Comparison of ENCODE assay signal across 9 cellular contexts in the genomic region with DNA sequence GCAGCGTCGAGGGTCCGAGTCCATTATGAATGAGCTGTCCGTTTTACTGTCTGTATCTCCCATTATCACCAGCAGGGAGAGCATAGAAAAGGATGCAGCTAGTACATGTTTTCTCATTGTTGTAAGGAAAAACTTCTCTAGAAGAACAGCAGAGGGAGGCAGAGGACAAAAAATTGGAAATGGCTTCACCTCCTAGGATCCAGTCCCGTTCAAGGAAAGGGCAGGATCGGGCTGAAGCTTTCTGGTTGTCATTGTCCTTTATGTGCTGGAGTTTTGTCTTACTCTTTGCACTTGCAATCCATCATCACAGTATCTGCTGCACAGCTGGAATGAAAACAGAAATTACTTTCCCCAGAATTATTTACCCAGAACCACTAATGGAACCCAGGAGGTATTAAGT. TPM values are rescaled to one million over a fixed set of nuclear protein-coding genes. Genes with fewer than 3 reads are reported as not detected.
A peak's percentile ranks its signal among the peaks of the same experiment; 100 is the strongest.
DNase-seq lines count a peak whose midpoint lies in the region; ATAC-seq and TF ChIP-seq lines count a peak whose summit lies in the region.
"Had no signal": no experiment of that assay in that cellular context is flagged by ENCODE, and none has a peak within 500 bp of the region (broad histone marks: within the 10 kb centered on the region; RNA-seq: fewer than 3 reads in every experiment).

No MANE protein-coding gene starts in this region.

- H3K27ac ChIP-seq in OCI-LY7 (ENCODE audit: low read depth, low read length, poor library complexity, severe bottlenecking) (no peak overlapping the region), suprapubic skin (no peak overlapping the region)

- H2AFZ ChIP-seq in OCI-LY7 (ENCODE audit: low read length) = no peak overlapping the region

- CTCF ChIA-PET in OCI-LY7 (lab: Charles Lee; ENCODE audit: unreplicated experiment) = no interaction called here

- DNase-seq in COR-L47 (lab: John Stamatoyannopoulos, UW) (peak; percentile 53), GM19238 (ENCODE audit: insufficient read length, low spot score) (peak; percentile 5), Kasumi-1 (lab: John Stamatoyannopoulos, UW) (peak; percentile 80 to 85), OCI-LY7 (ENCODE audit: low spot score) (peak; percentile 40), cardiac fibroblast (ENCODE audit: low read depth in 2 of 2) (peak; percentile 86), kidney epithelial cell (ENCODE audit: low read depth) (peak; percentile 45), suprapubic skin (ENCODE audit: low spot score in 2 of 2) (no peak)

- H3K9me3 ChIP-seq in OCI-LY7 (ENCODE audit: low read length) = no peaks in the 10 kb centered on the region
- H3K9me3 ChIP-seq in suprapubic skin = no peaks in the 10 kb centered on the region

- H3K4me3 ChIP-seq in OCI-LY7 (ENCODE audit: low read depth, low read length, poor library complexity, severe bottlenecking) (no peak overlapping the region), cardiac fibroblast (replicated peaks in 1 of 2; ENCODE audit: low read depth in 2 of 2, low read length in 2 of 2) (no peak overlapping the region), kidney epithelial cell (ENCODE audit: low read depth, low read length) (no peak overlapping the region), suprapubic skin (no peak overlapping the region)

- 0% methylated on average over 6 of the region's 6 CpGs for WGBS in suprapubic skin

- H3K4me1 ChIP-seq in OCI-LY7 (ENCODE audit: insufficient read depth, low read length, poor library complexity, severe bottlenecking) (no peaks in the 10 kb centered on the region), suprapubic skin (no peaks in the 10 kb centered on the region)

- no peak for TF ChIP-seq EP300 in suprapubic skin (IDR thresholded peaks at IDR 0.05)

- H3K36me3 ChIP-seq in OCI-LY7 (ENCODE audit: insufficient read depth, low read length) (no peaks in the 10 kb centered on the region), kidney epithelial cell (ENCODE audit: control insufficient read depth, insufficient read depth, low read length) (no peaks in the 10 kb centered on the region), suprapubic skin (no peaks in the 10 kb centered on the region)

- ATAC-seq in HG03108 (IDR thresholded peaks at IDR 0.05; ENCODE audit: unreplicated experiment) = no peak

- intact Hi-C loops in OCI-LY7 (cut with micrococcal nuclease; ENCODE audit: unreplicated experiment) = no loop called here

- H3K27me3 ChIP-seq in kidney epithelial cell (ENCODE audit: control insufficient read depth, insufficient read depth, low read length) (no peaks in the 10 kb centered on the region), suprapubic skin (no peaks in the 10 kb centered on the region)

- POLR2A ChIA-PET in OCI-LY7 (lab: Charles Lee) = no interaction called here

- H3K4me2 ChIP-seq in OCI-LY7 (ENCODE audit: low read length) = no peak overlapping the region

- no peaks in the 10 kb centered on the region for H3K79me2 ChIP-seq in OCI-LY7 (ENCODE audit: insufficient read depth, low read depth, low read length)

- TF ChIP-seq CTCF in OCI-LY7 (conservative IDR thresholded peaks at IDR 0.05; ENCODE audit: low read length) (peak; percentile 65), cardiac fibroblast (IDR thresholded peaks at IDR 0.05; ENCODE audit: low read depth, low read length) (peak; percentile 72), kidney epithelial cell (IDR thresholded peaks at IDR 0.05; ENCODE audit: insufficient read depth, low read length, poor library complexity, severe bottlenecking) (peak; percentile 71), suprapubic skin (IDR thresholded peaks at IDR 0.05) (peak; percentile 48 to 77)

- BruUV-seq in OCI-LY7 (replicated peaks; lab: Mats Ljungman, UMichigan) = no TSS peak

- TF ChIP-seq POLR2A in suprapubic skin (IDR thresholded peaks at IDR 0.05) = no peak

- no peaks in the 10 kb centered on the region for H3K9me2 ChIP-seq in OCI-LY7 (ENCODE audit: insufficient read depth, low read length)

- no peaks in the 10 kb centered on the region for H4K20me1 ChIP-seq in OCI-LY7 (ENCODE audit: insufficient read depth, low read length)

RNA-seq across cellular contexts. Expression of a gene that starts 14.7 kb away (rescaled TPM):
- not detected in 2 replicates for total RNA-seq in OCI-LY7 (2014; rRNA removed; shearing (Covaris generic))
- total RNA-seq in OCI-LY7 (2022) (not detected in 2 replicates), kidney epithelial cell (not detected in 2 replicates), suprapubic skin (under 1 TPM in 2 of 4 donors, not detected in 2; 0.36 to 0.64 TPM)
- total RNA-seq: activated CD8-positive, alpha-beta memory T cell treated with anti-CD3 and anti-CD28 coated beads for 36 hours had no signal

Comparison
In these comparisons a context has a peak if more than half of its experiments do, and no peak if none do; other contexts are left out.
1. DNase-seq: peak in COR-L47 (single experiment), GM19238 (single experiment), Kasumi-1 (2 of 2), OCI-LY7 (single experiment), cardiac fibroblast (2 of 2) and kidney epithelial cell (single experiment); none in suprapubic skin (0 of 2).
2. Peak in every context shown above with its lines, with median percentiles within 50 percentile points of each other: CTCF ChIP-seq.